11 cellular contexts compared by ENCODE assay signal in genomic region chr5:40842351-40842750, GRCh38. TPM values are rescaled to one million over a fixed set of nuclear protein-coding genes. Genes with fewer than 3 reads are reported as not detected.
A peak's percentile ranks its signal among the peaks of the same experiment; 100 is the strongest.
DNase-seq lines count a peak whose midpoint lies in the region; ATAC-seq and TF ChIP-seq lines count a peak whose summit lies in the region.
"Had no signal": no experiment of that assay in that cellular context is flagged by ENCODE, and none has a peak within 500 bp of the region (broad histone marks: within the 10 kb centered on the region; RNA-seq: fewer than 3 reads in every experiment).

No MANE protein-coding gene starts in this region.

- peaks cover 23% of the 10 kb centered on the region for H3K4me1 Mint-ChIP-seq in Calu3 (ENCODE audit: low read depth, unreplicated experiment)
- H3K4me1 Mint-ChIP-seq in CD8-positive, alpha-beta T cell (ENCODE audit: low read depth) = peaks cover 10% of the 10 kb centered on the region

- POLR2A ChIA-PET in CD8-positive, alpha-beta T cell (lab: Charles Lee) = interaction anchor here (1.4 kb wide), 1 partner anchor 9 kb away, joined by 6 read pairs; no protein-coding TSS in a partner anchor

- CTCF ChIA-PET in Calu3 (lab: Charles Lee) = interaction anchor here (0.9 kb wide), 2 partner anchors 44 to 340 kb away, joined by 4 read pairs; partner anchors contain the start of gene PRKAA1
- CTCF ChIA-PET in CD8-positive, alpha-beta T cell (lab: Charles Lee) = no interaction called here

- H3K4me1 ChIP-seq in RWPE2 (ENCODE audit: insufficient read depth, poor library complexity, severe bottlenecking) = peaks cover 13% of the 10 kb centered on the region
- no peaks in the 10 kb centered on the region for H3K4me1 ChIP-seq in CD8-positive, alpha-beta T cell (ENCODE audit: insufficient read depth, low read length)

- H3K36me3 Mint-ChIP-seq in Calu3 (ENCODE audit: insufficient read depth, unreplicated experiment) = peaks cover 18% of the 10 kb centered on the region
- H3K36me3 Mint-ChIP-seq in CD8-positive, alpha-beta T cell = no peaks in the 10 kb centered on the region

- TF ChIP-seq CTCF in Calu3 (IDR thresholded peaks at IDR 0.05; ENCODE audit: unreplicated experiment) (no peak), RWPE2 (IDR thresholded peaks at IDR 0.05; ENCODE audit: poor library complexity, severe bottlenecking) (no peak)
- no peak for TF ChIP-seq CTCF in CD8-positive, alpha-beta T cell (IDR thresholded peaks at IDR 0.05)

- H3K9me3 ChIP-seq in RWPE2 (ENCODE audit: severe bottlenecking) = no peaks in the 10 kb centered on the region
- H3K9me3 ChIP-seq in CD8-positive, alpha-beta T cell (ENCODE audit: low read length) = no peaks in the 10 kb centered on the region

- peak; percentile 90 for ATAC-seq in RWPE2 (ENCODE audit: low read depth)
- ATAC-seq in CD8-positive, alpha-beta T cell = no peak

- intact Hi-C loops in Calu3 (cut with micrococcal nuclease; ENCODE audit: unreplicated experiment) = loop anchor here (2.0 to 5.0 kb wide), 2 partner anchors 65 to 88 kb away; partner anchors contain the start of gene TTC33
- intact Hi-C loops in CD8-positive, alpha-beta T cell (cut with DNase I, micrococcal nuclease) = loop anchor here in 1 of 2 experiments (5.0 kb wide), 1 partner anchor 35 kb away; no protein-coding TSS in a partner anchor

- H3K4me3 Mint-ChIP-seq in Calu3 (ENCODE audit: low read depth, unreplicated experiment) = peak overlapping the region; percentile 83
- H3K4me3 Mint-ChIP-seq in CD8-positive, alpha-beta T cell = no peak overlapping the region

- no peaks in the 10 kb centered on the region for H3K9me3 Mint-ChIP-seq in Calu3 (ENCODE audit: low read depth, unreplicated experiment)
- H3K9me3 Mint-ChIP-seq in CD8-positive, alpha-beta T cell = no peaks in the 10 kb centered on the region

- DNase-seq in Calu3 (no peak), RWPE2 (ENCODE audit: low spot score) (no peak), fibroblast of peridontal ligament (ENCODE audit: extremely low read depth) (peak; percentile 56), pulmonary artery endothelial cell (ENCODE audit: low read depth, low spot score) (peak; percentile 8), NCI-H1417 treated with DMSO at 0.1 percent for 48 hours (lab: John Stamatoyannopoulos, UW) (no peak), NCI-H2029 (lab: John Stamatoyannopoulos, UW) (no peak), AML-193 (lab: John Stamatoyannopoulos, UW) (no peak)
- no peak for DNase-seq in CD8-positive, alpha-beta T cell
- DNase-seq: activated CD4-positive, CD25-positive, alpha-beta regulatory T cell treated with anti-CD3 and anti-CD28 coated beads, Interleukin-2, amount 50 U/mL, for 72 hours; NCI-H1417; trophoblast cell had no signal

- no TSS peak for BruUV-seq in Calu3 (replicated peaks; lab: Mats Ljungman, UMichigan)

- peak overlapping the region; percentile 32 for H3K4me3 ChIP-seq in RWPE2 (ENCODE audit: severe bottlenecking)
- no peak overlapping the region for H3K4me3 ChIP-seq in CD8-positive, alpha-beta T cell (ENCODE audit: low read depth, low read length)

- no peaks in the 10 kb centered on the region for H3K27me3 Mint-ChIP-seq in Calu3 (ENCODE audit: unreplicated experiment)
- peaks cover 23% of the 10 kb centered on the region for H3K27me3 Mint-ChIP-seq in CD8-positive, alpha-beta T cell (ENCODE audit: low read depth)

- H3K36me3 ChIP-seq in RWPE2 (ENCODE audit: low read depth) = no peaks in the 10 kb centered on the region
- H3K36me3 ChIP-seq in CD8-positive, alpha-beta T cell (ENCODE audit: insufficient read depth, low read length) = no peaks in the 10 kb centered on the region

- H3K27me3 ChIP-seq in RWPE2 (ENCODE audit: insufficient read depth, poor library complexity, severe bottlenecking) = no peaks in the 10 kb centered on the region
- no peaks in the 10 kb centered on the region for H3K27me3 ChIP-seq in CD8-positive, alpha-beta T cell (ENCODE audit: insufficient read depth, low read length)

- peak overlapping the region; percentile 44 for H3K27ac Mint-ChIP-seq in Calu3 (ENCODE audit: unreplicated experiment)
- H3K27ac Mint-ChIP-seq in CD8-positive, alpha-beta T cell = no peak overlapping the region

- H3K27ac ChIP-seq in RWPE2 (ENCODE audit: poor library complexity, severe bottlenecking) = peak overlapping the region; percentile 56
- H3K27ac ChIP-seq in CD8-positive, alpha-beta T cell (ENCODE audit: low read depth, low read length) = no peak overlapping the region

RNA-seq across cellular contexts. Expression of gene CARD6, which starts 1.2 kb away (rescaled TPM):
- total RNA-seq in Calu3 (2022) (5.9 and 8.2 TPM in 2 replicates), pulmonary artery endothelial cell (29.5 and 37.9 TPM in 2 replicates)
- total RNA-seq in CD8-positive, alpha-beta T cell = under 1 TPM; 0.39 to 0.43 TPM

RNA-seq across cellular contexts. Expression of gene RPL37, which starts 7.3 kb away (rescaled TPM):
- total RNA-seq in Calu3 (2022) = 984 and 1,038 TPM in 2 replicates
- total RNA-seq in pulmonary artery endothelial cell = 1,544 and 2,625 TPM in 2 replicates
- 1,000 to 10,000 TPM; 2,804 to 2,873 TPM for total RNA-seq in CD8-positive, alpha-beta T cell

RNA-seq across cellular contexts. Expression of gene PRKAA1, which starts 44.2 kb away (rescaled TPM):
- total RNA-seq in Calu3 (2022) (117 and 118 TPM in 2 replicates), pulmonary artery endothelial cell (135 and 136 TPM in 2 replicates)
- 100 to 1,000 TPM; 113 to 114 TPM for total RNA-seq in CD8-positive, alpha-beta T cell

Comparison
In these comparisons a context has a peak if more than half of its experiments do, and no peak if none do; other contexts are left out.
1. DNase-seq: peak in fibroblast of peridontal ligament (single experiment) and pulmonary artery endothelial cell (single experiment); none in Calu3 (single experiment), RWPE2 (single experiment), CD8-positive, alpha-beta T cell (0 of 7), NCI-H1417 treated with DMSO at 0.1 percent for 48 hours (single experiment), NCI-H2029 (single experiment) and AML-193 (0 of 2).